Comparison of ENCODE assay signal across 8 cellular contexts in genomic region chr16:85689285-85689949, GRCh38. TPM values are rescaled to one million over a fixed set of nuclear protein-coding genes. Genes with fewer than 3 reads are reported as not detected.
DNase-seq lines count a peak whose midpoint lies in the region; ATAC-seq and TF ChIP-seq lines count a peak whose summit lies in the region.

No MANE protein-coding gene starts in this region.

- peak overlapping the region; percentile 73 for H3K4me3 Mint-ChIP-seq in T-helper 1 cell treated with Interleukin-12 subunit alpha and Interleukin-12 subunit beta and Interleukin-4 antibody, amounts not matched to agents 30 μg/mL and 1 μg/mL, for 36 hours
- peak overlapping the region; percentile 41 for H3K4me3 Mint-ChIP-seq in stimulated activated memory B cell treated with anti-CD40 and anti-IgM and Interleukin-4, amounts not matched to agents 10 μg/mL and 1 μg/mL and 100 μg/mL, for 72 hours

- peak overlapping the region; percentile 80 for H3K4me3 ChIP-seq in RWPE2 (ENCODE audit: severe bottlenecking)
- peak overlapping the region; percentile 5 to 75 for H3K4me3 ChIP-seq in gastroesophageal sphincter

- no peaks in the 10 kb centered on the region for H3K9me3 ChIP-seq in RWPE2 (ENCODE audit: severe bottlenecking)
- no peaks in the 10 kb centered on the region for H3K9me3 ChIP-seq in gastroesophageal sphincter

- ATAC-seq in RWPE2 (ENCODE audit: low read depth) = 0 out of 3 replicates have a peak, but pooled peaks have one; percentile 7
- ATAC-seq in gastroesophageal sphincter = no peak
- no peak for ATAC-seq in stimulated activated memory B cell treated with anti-CD40 and anti-IgM and Interleukin-4, amounts not matched to agents 10 μg/mL and 1 μg/mL and 100 μg/mL, for 72 hours
- ATAC-seq in HG03460 (IDR thresholded peaks at IDR 0.05; ENCODE audit: unreplicated experiment) = no peak

- H3K4me1 ChIP-seq in RWPE2 (ENCODE audit: insufficient read depth, poor library complexity, severe bottlenecking) = peaks cover 3% of the 10 kb centered on the region
- H3K4me1 ChIP-seq in gastroesophageal sphincter = peaks cover 0 to 21% (median 5%) of the 10 kb centered on the region in 3 donors

- WGBS in gastroesophageal sphincter (ENCODE audit: low coverage in 1 of 2), 2 donors = 50 to 57% methylated on average over 6 to 9 of the region's 27 CpGs

- peaks cover 8% of the 10 kb centered on the region for H3K36me3 Mint-ChIP-seq in T-helper 1 cell treated with Interleukin-12 subunit alpha and Interleukin-12 subunit beta and Interleukin-4 antibody, amounts not matched to agents 30 μg/mL and 1 μg/mL, for 36 hours (ENCODE audit: low read depth)
- H3K36me3 Mint-ChIP-seq in stimulated activated memory B cell treated with anti-CD40 and anti-IgM and Interleukin-4, amounts not matched to agents 10 μg/mL and 1 μg/mL and 100 μg/mL, for 72 hours = no peaks in the 10 kb centered on the region

- no peak for DNase-seq in T-helper 1 cell
- DNase-seq in RWPE2 (ENCODE audit: low spot score) = no peak
- DNase-seq in A172 (ENCODE audit: low spot score) = no peak
- no peak for DNase-seq in posterior vena cava (ENCODE audit: low spot score)

- H3K9me3 Mint-ChIP-seq in T-helper 1 cell treated with Interleukin-12 subunit alpha and Interleukin-12 subunit beta and Interleukin-4 antibody, amounts not matched to agents 30 μg/mL and 1 μg/mL, for 36 hours = no peaks in the 10 kb centered on the region
- H3K9me3 Mint-ChIP-seq in stimulated activated memory B cell treated with anti-CD40 and anti-IgM and Interleukin-4, amounts not matched to agents 10 μg/mL and 1 μg/mL and 100 μg/mL, for 72 hours = no peaks in the 10 kb centered on the region

- no peak for TF ChIP-seq POLR2A in gastroesophageal sphincter (IDR thresholded peaks at IDR 0.05)

- H3K27ac ChIP-seq in RWPE2 (ENCODE audit: poor library complexity, severe bottlenecking) (no peak overlapping the region), gastroesophageal sphincter (no peak overlapping the region)

- peaks cover 14% of the 10 kb centered on the region for H3K4me1 Mint-ChIP-seq in T-helper 1 cell treated with Interleukin-12 subunit alpha and Interleukin-12 subunit beta and Interleukin-4 antibody, amounts not matched to agents 30 μg/mL and 1 μg/mL, for 36 hours (ENCODE audit: low read depth)
- H3K4me1 Mint-ChIP-seq in stimulated activated memory B cell treated with anti-CD40 and anti-IgM and Interleukin-4, amounts not matched to agents 10 μg/mL and 1 μg/mL and 100 μg/mL, for 72 hours = peaks cover 23% of the 10 kb centered on the region

- H3K27ac Mint-ChIP-seq in T-helper 1 cell treated with Interleukin-12 subunit alpha and Interleukin-12 subunit beta and Interleukin-4 antibody, amounts not matched to agents 30 μg/mL and 1 μg/mL, for 36 hours = no peak overlapping the region
- H3K27ac Mint-ChIP-seq in stimulated activated memory B cell treated with anti-CD40 and anti-IgM and Interleukin-4, amounts not matched to agents 10 μg/mL and 1 μg/mL and 100 μg/mL, for 72 hours = no peak overlapping the region

- H3K27me3 ChIP-seq in RWPE2 (ENCODE audit: insufficient read depth, poor library complexity, severe bottlenecking) (peaks cover 6% of the 10 kb centered on the region), gastroesophageal sphincter (peaks cover 21% of the 10 kb centered on the region)

- intact Hi-C loops in posterior vena cava (cut with DNase I) = no loop called here

- no peak for TF ChIP-seq CTCF in RWPE2 (IDR thresholded peaks at IDR 0.05; ENCODE audit: poor library complexity, severe bottlenecking)
- TF ChIP-seq CTCF in gastroesophageal sphincter (IDR thresholded peaks at IDR 0.05) = no peak

- TF ChIP-seq EP300 in gastroesophageal sphincter (IDR thresholded peaks at IDR 0.05) = no peak

- no peaks in the 10 kb centered on the region for H3K27me3 Mint-ChIP-seq in T-helper 1 cell treated with Interleukin-12 subunit alpha and Interleukin-12 subunit beta and Interleukin-4 antibody, amounts not matched to agents 30 μg/mL and 1 μg/mL, for 36 hours (ENCODE audit: low read depth)
- H3K27me3 Mint-ChIP-seq in stimulated activated memory B cell treated with anti-CD40 and anti-IgM and Interleukin-4, amounts not matched to agents 10 μg/mL and 1 μg/mL and 100 μg/mL, for 72 hours = peaks cover 11% of the 10 kb centered on the region

- H3K36me3 ChIP-seq in RWPE2 (ENCODE audit: low read depth) = peaks cover 21% of the 10 kb centered on the region
- H3K36me3 ChIP-seq in gastroesophageal sphincter = no peaks in the 10 kb centered on the region

RNA-seq across cellular contexts. Expression of gene GINS2, which starts 0.7 kb away (rescaled TPM):
- total RNA-seq in gastroesophageal sphincter (1 to 10 TPM in 1 of 4 donors, under 1 TPM in 3; 0.15 to 1.4 (median 0.66) TPM), posterior vena cava (under 1 TPM; 0.19 to 0.56 TPM)
- total RNA-seq in A172 (2014; rRNA removed; shearing (Covaris generic)) = 67.4 and 68.3 TPM in 2 replicates

Comparison
In these comparisons a context has a peak if more than half of its experiments do, and no peak if none do; other contexts are left out.
1. RNA of gene GINS2, which starts 0.7 kb away (total RNA-seq): 67.4 to 68.3 TPM in A172; 0.15 to 1.4 TPM in gastroesophageal sphincter and 0.19 to 0.56 TPM in posterior vena cava; every median in the first group is over 10 times any median in the second.